ENCODE assay signal across 20 cellular contexts in the genomic region with DNA sequence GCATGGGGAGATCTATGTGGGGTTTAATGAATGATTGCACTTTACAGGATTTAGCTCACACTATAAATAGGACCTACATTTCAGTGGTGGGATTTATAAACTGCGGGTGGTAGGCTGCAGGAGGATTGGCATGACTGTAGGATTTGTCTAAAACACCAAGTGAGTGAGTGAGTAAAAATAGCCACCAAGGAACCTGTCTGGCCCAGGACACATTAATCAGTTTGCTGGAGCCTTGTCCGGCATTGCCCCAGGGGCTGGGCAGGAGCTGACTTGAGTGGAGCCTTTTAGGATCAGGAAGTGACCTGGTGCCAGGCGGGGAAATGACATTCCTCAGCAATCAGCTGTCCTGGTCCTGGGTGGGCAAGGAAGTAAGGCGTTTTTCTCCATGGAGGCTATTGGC.
A peak's percentile ranks its signal among the peaks of the same experiment; 100 is the strongest.
DNase-seq lines count a peak whose midpoint lies in the region; ATAC-seq and TF ChIP-seq lines count a peak whose summit lies in the region.
"Had no signal": no experiment of that assay in that cellular context is flagged by ENCODE, and none has a peak within 500 bp of the region (broad histone marks: within the 10 kb centered on the region; RNA-seq: fewer than 3 reads in every experiment).

No MANE protein-coding gene starts in this region.

- no peaks in the 10 kb centered on the region for H3K36me3 ChIP-seq in ascending aorta

- H3K9me3 ChIP-seq in ascending aorta: no peaks in the 10 kb centered on the region

- TF ChIP-seq CTCF in ascending aorta (IDR thresholded peaks at IDR 0.05): no peak

- no peak overlapping the region for H3K4me3 ChIP-seq in ascending aorta
- H3K4me3 ChIP-seq: GM23338 had no signal

- peaks cover 9 to 34% of the 10 kb centered on the region in 2 donors for H3K4me1 ChIP-seq in ascending aorta

- H3K4me3 Mint-ChIP-seq in activated CD4-positive, alpha-beta T cell treated with anti-CD3 and anti-CD28 coated beads, Interleukin-2, amount 10 ng/mL, durations not matched to agents 24 days and 14 days: no peak overlapping the region
- no peak overlapping the region for H3K4me3 Mint-ChIP-seq in immature natural killer cell
- H3K4me3 Mint-ChIP-seq: CD4-positive, alpha-beta memory T cell; GM23338 had no signal

- peak; percentile 44 for DNase-seq in activated CD4-positive, alpha-beta T cell treated with anti-CD3 and anti-CD28 coated beads, Interleukin-2, amount 10 ng/mL, durations not matched to agents 24 days and 14 days
- DNase-seq in activated CD4-positive, alpha-beta T cell treated with anti-CD3 and anti-CD28 coated beads, Interleukin-2, amount 50 U/mL, for 4 hours: no peak
- DNase-seq in ascending aorta (ENCODE audit: low spot score in 2 of 2) (peak in 1 of 2 donors; percentile 79), kidney tubule cell (ENCODE audit: low spot score) (peak; percentile 24), immature natural killer cell (no peak), hepatic stellate cell (ENCODE audit: low spot score) (no peak)
- DNase-seq: Calu3; CD4-positive, alpha-beta memory T cell; DMS53; KG1; NCI-H1092; NCI-H510A treated with DMSO at 0.1 percent for 48 hours; SHP77 had no signal

- no peak for ATAC-seq in GM21723 (IDR thresholded peaks at IDR 0.05; ENCODE audit: unreplicated experiment)
- ATAC-seq in GM19455 (IDR thresholded peaks at IDR 0.05; ENCODE audit: unreplicated experiment): no peak
- ATAC-seq: GM23338, HCT116, HepG2, Panc1 had no signal

- peak overlapping the region; percentile 58 to 73 for H3K27ac ChIP-seq in ascending aorta
- H3K27ac ChIP-seq: 22Rv1 had no signal

- H3K27me3 Mint-ChIP-seq in activated CD4-positive, alpha-beta T cell treated with anti-CD3 and anti-CD28 coated beads, Interleukin-2, amount 10 ng/mL, durations not matched to agents 24 days and 14 days: peaks cover 6% of the 10 kb centered on the region
- H3K27me3 Mint-ChIP-seq in immature natural killer cell (ENCODE audit: low read depth in 3 of 3): peaks cover 2 to 3% (median 2%) of the 10 kb centered on the region in 3 donors

- no peak overlapping the region for H3K27ac Mint-ChIP-seq in activated CD4-positive, alpha-beta T cell treated with anti-CD3 and anti-CD28 coated beads, Interleukin-2, amount 10 ng/mL, durations not matched to agents 24 days and 14 days
- H3K27ac Mint-ChIP-seq in immature natural killer cell: no peak overlapping the region
- H3K27ac Mint-ChIP-seq: CD4-positive, alpha-beta memory T cell; GM23338 had no signal

- H3K27me3 ChIP-seq in ascending aorta: no peaks in the 10 kb centered on the region

- H3K9me3 Mint-ChIP-seq in activated CD4-positive, alpha-beta T cell treated with anti-CD3 and anti-CD28 coated beads, Interleukin-2, amount 10 ng/mL, durations not matched to agents 24 days and 14 days: no peaks in the 10 kb centered on the region
- no peaks in the 10 kb centered on the region for H3K9me3 Mint-ChIP-seq in immature natural killer cell

- H3K4me1 Mint-ChIP-seq in activated CD4-positive, alpha-beta T cell treated with anti-CD3 and anti-CD28 coated beads, Interleukin-2, amount 10 ng/mL, durations not matched to agents 24 days and 14 days: no peaks in the 10 kb centered on the region
- no peaks in the 10 kb centered on the region for H3K4me1 Mint-ChIP-seq in immature natural killer cell
- H3K4me1 Mint-ChIP-seq: CD4-positive, alpha-beta memory T cell; GM23338 had no signal

- no peaks in the 10 kb centered on the region for H3K36me3 Mint-ChIP-seq in activated CD4-positive, alpha-beta T cell treated with anti-CD3 and anti-CD28 coated beads, Interleukin-2, amount 10 ng/mL, durations not matched to agents 24 days and 14 days (ENCODE audit: low read depth)
- no peaks in the 10 kb centered on the region for H3K36me3 Mint-ChIP-seq in immature natural killer cell
- H3K36me3 Mint-ChIP-seq: CD4-positive, alpha-beta memory T cell had no signal

- intact Hi-C loops in activated CD4-positive, alpha-beta T cell treated with anti-CD3 and anti-CD28 coated beads, Interleukin-2, amount 10 ng/mL, durations not matched to agents 24 days and 14 days (cut with micrococcal nuclease): no loop called here
- intact Hi-C loops in ascending aorta (cut with DNase I): loop anchor here (5.0 kb wide), 2 partner anchors 146 to 216 kb away; no protein-coding TSS in a partner anchor

Comparison
In these comparisons a context has a peak if more than half of its experiments do, and no peak if none do; other contexts are left out.
1. DNase-seq: peak in activated CD4-positive, alpha-beta T cell treated with anti-CD3 and anti-CD28 coated beads, Interleukin-2, amount 10 ng/mL, durations not matched to agents 24 days and 14 days (single experiment) and kidney tubule cell (single experiment); none in activated CD4-positive, alpha-beta T cell treated with anti-CD3 and anti-CD28 coated beads, Interleukin-2, amount 50 U/mL, for 4 hours (0 of 2), immature natural killer cell (0 of 3) and hepatic stellate cell (single experiment).